1 cellular context compared by ENCODE assay signal in the genomic region with DNA sequence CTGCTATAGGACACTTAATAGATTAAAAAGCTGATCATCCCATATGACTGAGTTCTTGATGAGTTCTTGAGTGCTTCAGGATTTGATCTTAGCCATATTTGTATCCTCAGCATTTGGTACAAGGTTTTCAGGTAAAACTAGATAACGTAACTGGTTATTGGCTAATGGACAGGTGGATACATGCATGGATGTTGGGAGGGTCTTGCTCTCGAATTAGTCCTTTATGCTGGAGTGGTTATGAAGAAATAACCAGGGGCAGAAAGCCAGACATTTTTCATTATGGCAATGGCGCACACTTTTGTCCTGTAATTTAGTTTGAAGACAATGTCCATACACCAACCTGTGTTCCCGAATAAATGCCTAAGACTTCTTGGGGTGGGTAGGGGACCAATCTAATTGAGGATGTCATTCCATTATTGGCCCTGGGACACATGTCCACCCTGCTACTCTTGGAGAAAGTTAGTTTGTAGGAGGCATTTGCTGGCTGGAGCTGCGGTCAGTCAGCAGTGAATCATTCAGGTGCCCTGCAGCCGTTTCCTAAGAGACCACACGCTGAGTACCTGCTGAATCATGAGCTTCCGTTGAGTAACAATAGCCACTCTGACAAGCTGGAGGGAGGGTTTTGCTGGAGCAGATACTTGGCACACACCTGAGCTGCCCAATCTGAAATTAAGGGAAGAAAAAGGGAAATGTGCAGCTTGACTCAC.
TF ChIP-seq lines count a peak whose summit lies in the region.

No MANE protein-coding gene starts in this region.

TF ChIP-seq in K562, 482 proteins besides CTCF, POLR2A, EP300 and RAD21 (continued from another document and continues in another):
- TF ChIP-seq, protein P1, sequence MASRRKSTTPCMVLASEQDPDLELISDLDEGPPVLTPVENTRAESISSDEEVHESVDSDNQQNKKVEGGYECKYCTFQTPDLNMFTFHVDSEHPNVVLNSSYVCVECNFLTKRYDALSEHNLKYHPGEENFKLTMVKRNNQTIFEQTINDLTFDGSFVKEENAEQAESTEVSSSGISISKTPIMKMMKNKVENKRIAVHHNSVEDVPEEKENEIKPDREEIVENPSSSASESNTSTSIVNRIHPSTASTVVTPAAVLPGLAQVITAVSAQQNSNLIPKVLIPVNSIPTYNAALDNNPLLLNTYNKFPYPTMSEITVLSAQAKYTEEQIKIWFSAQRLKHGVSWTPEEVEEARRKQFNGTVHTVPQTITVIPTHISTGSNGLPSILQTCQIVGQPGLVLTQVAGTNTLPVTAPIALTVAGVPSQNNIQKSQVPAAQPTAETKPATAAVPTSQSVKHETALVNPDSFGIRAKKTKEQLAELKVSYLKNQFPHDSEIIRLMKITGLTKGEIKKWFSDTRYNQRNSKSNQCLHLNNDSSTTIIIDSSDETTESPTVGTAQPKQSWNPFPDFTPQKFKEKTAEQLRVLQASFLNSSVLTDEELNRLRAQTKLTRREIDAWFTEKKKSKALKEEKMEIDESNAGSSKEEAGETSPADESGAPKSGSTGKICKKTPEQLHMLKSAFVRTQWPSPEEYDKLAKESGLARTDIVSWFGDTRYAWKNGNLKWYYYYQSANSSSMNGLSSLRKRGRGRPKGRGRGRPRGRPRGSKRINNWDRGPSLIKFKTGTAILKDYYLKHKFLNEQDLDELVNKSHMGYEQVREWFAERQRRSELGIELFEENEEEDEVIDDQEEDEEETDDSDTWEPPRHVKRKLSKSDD (conservative IDR thresholded peaks at IDR 0.05; ENCODE audit: low read length), result no peak
- TF ChIP-seq ELF4 (CRISPR knock-in tag; IDR thresholded peaks at IDR 0.05) (no peak), BRF1 (IDR thresholded peaks at IDR 0.05; ENCODE audit: borderline replicate concordance, extremely low read depth, insufficient read length) (no peak), GATAD2A (IDR thresholded peaks at IDR 0.05) (no peak), KLF16 (IDR thresholded peaks at IDR 0.05) (no peak), ZNF146 (CRISPR knock-in tag; IDR thresholded peaks at IDR 0.05; ENCODE audit: unreplicated experiment) (no peak), ZNF696 (CRISPR knock-in tag; conservative IDR thresholded peaks at IDR 0.05) (no peak), SMAD1 (IDR thresholded peaks at IDR 0.05; ENCODE audit: low read depth, low read length, partially characterized antibody) (no peak), CCNT2 (IDR thresholded peaks at IDR 0.05; ENCODE audit: borderline replicate concordance, extremely low read depth, insufficient read length, low read depth, low read length) (no peak), CEBPG (CRISPR knock-in tag; IDR thresholded peaks at IDR 0.05) (no peak), CEBPG (tag; conservative IDR thresholded peaks at IDR 0.05 in 1 of 2, IDR thresholded peaks at IDR 0.05 in 1 of 2) (0 out of 4 replicates have a peak, but pooled peaks of 1 of the 2 experiments have one; percentile 7), TAF1 (IDR thresholded peaks at IDR 0.05; ENCODE audit: control insufficient read depth, extremely low read depth, insufficient read depth, low read length, severe bottlenecking) (no peak), C11orf30 (IDR thresholded peaks at IDR 0.05; ENCODE audit: low read depth) (peak; percentile 65), ZEB2 (IDR thresholded peaks at IDR 0.05) (peak; percentile 78), KAT2B (IDR thresholded peaks at IDR 0.05; ENCODE audit: low read depth, low read length) (no peak), STAT5B (CRISPR knock-in tag; IDR thresholded peaks at IDR 0.05) (no peak), FOXJ2 (tag; IDR thresholded peaks at IDR 0.05) (no peak), JUND (IDR thresholded peaks at IDR 0.05; ENCODE audit: borderline replicate concordance, low read depth, low read length) (peak; percentile 69), JUND (tag; IDR thresholded peaks at IDR 0.05; ENCODE audit: borderline replicate concordance, low read depth, low read length) (peak; percentile 42; the same call in 1 of the 3 replicates), ZNF239 (CRISPR knock-in tag; IDR thresholded peaks at IDR 0.05) (no peak), SAFB2 (IDR thresholded peaks at IDR 0.05; ENCODE audit: borderline replicate concordance, low read depth, low read length, severe bottlenecking) (no peak)
- TF ChIP-seq, protein P2, sequence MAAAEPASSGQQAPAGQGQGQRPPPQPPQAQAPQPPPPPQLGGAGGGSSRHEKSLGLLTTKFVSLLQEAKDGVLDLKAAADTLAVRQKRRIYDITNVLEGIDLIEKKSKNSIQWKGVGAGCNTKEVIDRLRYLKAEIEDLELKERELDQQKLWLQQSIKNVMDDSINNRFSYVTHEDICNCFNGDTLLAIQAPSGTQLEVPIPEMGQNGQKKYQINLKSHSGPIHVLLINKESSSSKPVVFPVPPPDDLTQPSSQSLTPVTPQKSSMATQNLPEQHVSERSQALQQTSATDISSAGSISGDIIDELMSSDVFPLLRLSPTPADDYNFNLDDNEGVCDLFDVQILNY (CRISPR knock-in tag; IDR thresholded peaks at IDR 0.05), result no peak
- TF ChIP-seq, protein P3, sequence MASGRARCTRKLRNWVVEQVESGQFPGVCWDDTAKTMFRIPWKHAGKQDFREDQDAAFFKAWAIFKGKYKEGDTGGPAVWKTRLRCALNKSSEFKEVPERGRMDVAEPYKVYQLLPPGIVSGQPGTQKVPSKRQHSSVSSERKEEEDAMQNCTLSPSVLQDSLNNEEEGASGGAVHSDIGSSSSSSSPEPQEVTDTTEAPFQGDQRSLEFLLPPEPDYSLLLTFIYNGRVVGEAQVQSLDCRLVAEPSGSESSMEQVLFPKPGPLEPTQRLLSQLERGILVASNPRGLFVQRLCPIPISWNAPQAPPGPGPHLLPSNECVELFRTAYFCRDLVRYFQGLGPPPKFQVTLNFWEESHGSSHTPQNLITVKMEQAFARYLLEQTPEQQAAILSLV (tag; IDR thresholded peaks at IDR 0.05), result no peak
- TF ChIP-seq, protein P4, sequence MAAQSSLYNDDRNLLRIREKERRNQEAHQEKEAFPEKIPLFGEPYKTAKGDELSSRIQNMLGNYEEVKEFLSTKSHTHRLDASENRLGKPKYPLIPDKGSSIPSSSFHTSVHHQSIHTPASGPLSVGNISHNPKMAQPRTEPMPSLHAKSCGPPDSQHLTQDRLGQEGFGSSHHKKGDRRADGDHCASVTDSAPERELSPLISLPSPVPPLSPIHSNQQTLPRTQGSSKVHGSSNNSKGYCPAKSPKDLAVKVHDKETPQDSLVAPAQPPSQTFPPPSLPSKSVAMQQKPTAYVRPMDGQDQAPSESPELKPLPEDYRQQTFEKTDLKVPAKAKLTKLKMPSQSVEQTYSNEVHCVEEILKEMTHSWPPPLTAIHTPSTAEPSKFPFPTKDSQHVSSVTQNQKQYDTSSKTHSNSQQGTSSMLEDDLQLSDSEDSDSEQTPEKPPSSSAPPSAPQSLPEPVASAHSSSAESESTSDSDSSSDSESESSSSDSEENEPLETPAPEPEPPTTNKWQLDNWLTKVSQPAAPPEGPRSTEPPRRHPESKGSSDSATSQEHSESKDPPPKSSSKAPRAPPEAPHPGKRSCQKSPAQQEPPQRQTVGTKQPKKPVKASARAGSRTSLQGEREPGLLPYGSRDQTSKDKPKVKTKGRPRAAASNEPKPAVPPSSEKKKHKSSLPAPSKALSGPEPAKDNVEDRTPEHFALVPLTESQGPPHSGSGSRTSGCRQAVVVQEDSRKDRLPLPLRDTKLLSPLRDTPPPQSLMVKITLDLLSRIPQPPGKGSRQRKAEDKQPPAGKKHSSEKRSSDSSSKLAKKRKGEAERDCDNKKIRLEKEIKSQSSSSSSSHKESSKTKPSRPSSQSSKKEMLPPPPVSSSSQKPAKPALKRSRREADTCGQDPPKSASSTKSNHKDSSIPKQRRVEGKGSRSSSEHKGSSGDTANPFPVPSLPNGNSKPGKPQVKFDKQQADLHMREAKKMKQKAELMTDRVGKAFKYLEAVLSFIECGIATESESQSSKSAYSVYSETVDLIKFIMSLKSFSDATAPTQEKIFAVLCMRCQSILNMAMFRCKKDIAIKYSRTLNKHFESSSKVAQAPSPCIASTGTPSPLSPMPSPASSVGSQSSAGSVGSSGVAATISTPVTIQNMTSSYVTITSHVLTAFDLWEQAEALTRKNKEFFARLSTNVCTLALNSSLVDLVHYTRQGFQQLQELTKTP (IDR thresholded peaks at IDR 0.05; ENCODE audit: low read depth in 1 of 2, partially characterized antibody in 2 of 2), result no peak
- TF ChIP-seq, protein P5, sequence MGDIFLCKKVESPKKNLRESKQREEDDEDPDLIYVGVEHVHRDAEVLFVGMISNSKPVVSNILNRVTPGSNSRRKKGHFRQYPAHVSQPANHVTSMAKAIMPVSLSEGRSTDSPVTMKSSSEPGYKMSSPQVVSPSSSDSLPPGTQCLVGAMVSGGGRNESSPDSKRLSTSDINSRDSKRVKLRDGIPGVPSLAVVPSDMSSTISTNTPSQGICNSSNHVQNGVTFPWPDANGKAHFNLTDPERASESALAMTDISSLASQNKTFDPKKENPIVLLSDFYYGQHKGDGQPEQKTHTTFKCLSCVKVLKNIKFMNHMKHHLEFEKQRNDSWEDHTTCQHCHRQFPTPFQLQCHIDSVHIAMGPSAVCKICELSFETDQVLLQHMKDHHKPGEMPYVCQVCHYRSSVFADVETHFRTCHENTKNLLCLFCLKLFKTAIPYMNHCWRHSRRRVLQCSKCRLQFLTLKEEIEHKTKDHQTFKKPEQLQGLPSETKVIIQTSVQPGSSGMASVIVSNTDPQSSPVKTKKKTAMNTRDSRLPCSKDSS (IDR thresholded peaks at IDR 0.05; ENCODE audit: low read depth, partially characterized antibody), result no peak
- TF ChIP-seq, protein P6, sequence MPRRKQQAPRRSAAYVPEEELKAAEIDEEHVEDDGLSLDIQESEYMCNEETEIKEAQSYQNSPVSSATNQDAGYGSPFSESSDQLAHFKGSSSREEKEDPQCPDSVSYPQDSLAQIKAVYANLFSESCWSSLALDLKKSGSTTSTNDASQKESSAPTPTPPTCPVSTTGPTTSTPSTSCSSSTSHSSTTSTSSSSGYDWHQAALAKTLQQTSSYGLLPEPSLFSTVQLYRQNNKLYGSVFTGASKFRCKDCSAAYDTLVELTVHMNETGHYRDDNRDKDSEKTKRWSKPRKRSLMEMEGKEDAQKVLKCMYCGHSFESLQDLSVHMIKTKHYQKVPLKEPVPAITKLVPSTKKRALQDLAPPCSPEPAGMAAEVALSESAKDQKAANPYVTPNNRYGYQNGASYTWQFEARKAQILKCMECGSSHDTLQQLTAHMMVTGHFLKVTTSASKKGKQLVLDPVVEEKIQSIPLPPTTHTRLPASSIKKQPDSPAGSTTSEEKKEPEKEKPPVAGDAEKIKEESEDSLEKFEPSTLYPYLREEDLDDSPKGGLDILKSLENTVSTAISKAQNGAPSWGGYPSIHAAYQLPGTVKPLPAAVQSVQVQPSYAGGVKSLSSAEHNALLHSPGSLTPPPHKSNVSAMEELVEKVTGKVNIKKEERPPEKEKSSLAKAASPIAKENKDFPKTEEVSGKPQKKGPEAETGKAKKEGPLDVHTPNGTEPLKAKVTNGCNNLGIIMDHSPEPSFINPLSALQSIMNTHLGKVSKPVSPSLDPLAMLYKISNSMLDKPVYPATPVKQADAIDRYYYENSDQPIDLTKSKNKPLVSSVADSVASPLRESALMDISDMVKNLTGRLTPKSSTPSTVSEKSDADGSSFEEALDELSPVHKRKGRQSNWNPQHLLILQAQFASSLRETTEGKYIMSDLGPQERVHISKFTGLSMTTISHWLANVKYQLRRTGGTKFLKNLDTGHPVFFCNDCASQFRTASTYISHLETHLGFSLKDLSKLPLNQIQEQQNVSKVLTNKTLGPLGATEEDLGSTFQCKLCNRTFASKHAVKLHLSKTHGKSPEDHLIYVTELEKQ (CRISPR knock-in tag; IDR thresholded peaks at IDR 0.05), result no peak
- TF ChIP-seq, protein P7, sequence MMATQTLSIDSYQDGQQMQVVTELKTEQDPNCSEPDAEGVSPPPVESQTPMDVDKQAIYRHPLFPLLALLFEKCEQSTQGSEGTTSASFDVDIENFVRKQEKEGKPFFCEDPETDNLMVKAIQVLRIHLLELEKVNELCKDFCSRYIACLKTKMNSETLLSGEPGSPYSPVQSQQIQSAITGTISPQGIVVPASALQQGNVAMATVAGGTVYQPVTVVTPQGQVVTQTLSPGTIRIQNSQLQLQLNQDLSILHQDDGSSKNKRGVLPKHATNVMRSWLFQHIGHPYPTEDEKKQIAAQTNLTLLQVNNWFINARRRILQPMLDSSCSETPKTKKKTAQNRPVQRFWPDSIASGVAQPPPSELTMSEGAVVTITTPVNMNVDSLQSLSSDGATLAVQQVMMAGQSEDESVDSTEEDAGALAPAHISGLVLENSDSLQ (IDR thresholded peaks at IDR 0.05), result peak; percentile 87
- TF ChIP-seq, protein P8, sequence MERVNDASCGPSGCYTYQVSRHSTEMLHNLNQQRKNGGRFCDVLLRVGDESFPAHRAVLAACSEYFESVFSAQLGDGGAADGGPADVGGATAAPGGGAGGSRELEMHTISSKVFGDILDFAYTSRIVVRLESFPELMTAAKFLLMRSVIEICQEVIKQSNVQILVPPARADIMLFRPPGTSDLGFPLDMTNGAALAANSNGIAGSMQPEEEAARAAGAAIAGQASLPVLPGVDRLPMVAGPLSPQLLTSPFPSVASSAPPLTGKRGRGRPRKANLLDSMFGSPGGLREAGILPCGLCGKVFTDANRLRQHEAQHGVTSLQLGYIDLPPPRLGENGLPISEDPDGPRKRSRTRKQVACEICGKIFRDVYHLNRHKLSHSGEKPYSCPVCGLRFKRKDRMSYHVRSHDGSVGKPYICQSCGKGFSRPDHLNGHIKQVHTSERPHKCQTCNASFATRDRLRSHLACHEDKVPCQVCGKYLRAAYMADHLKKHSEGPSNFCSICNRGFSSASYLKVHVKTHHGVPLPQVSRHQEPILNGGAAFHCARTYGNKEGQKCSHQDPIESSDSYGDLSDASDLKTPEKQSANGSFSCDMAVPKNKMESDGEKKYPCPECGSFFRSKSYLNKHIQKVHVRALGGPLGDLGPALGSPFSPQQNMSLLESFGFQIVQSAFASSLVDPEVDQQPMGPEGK (CRISPR knock-in tag; IDR thresholded peaks at IDR 0.05; ENCODE audit: borderline replicate concordance), result no peak
- TF ChIP-seq, protein P9, sequence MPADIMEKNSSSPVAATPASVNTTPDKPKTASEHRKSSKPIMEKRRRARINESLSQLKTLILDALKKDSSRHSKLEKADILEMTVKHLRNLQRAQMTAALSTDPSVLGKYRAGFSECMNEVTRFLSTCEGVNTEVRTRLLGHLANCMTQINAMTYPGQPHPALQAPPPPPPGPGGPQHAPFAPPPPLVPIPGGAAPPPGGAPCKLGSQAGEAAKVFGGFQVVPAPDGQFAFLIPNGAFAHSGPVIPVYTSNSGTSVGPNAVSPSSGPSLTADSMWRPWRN (IDR thresholded peaks at IDR 0.05; ENCODE audit: low read depth), result no peak
